In genomic region chr3:72887378-72887722, GRCh38 we compare ENCODE assay signal across 8 cellular contexts. TPM values are rescaled to one million over a fixed set of nuclear protein-coding genes. Genes with fewer than 3 reads are reported as not detected.
DNase-seq lines count a peak whose midpoint lies in the region; ATAC-seq and TF ChIP-seq lines count a peak whose summit lies in the region.

No MANE protein-coding gene starts in this region.

- H3K27ac Mint-ChIP-seq in naive B cell: peak overlapping the region in 1 of 6 donors; percentile 2

- peaks cover 66 to 71% (median 70%) of the 10 kb centered on the region in 3 donors for H3K27me3 Mint-ChIP-seq in naive B cell

- no peaks in the 10 kb centered on the region for H3K36me3 ChIP-seq in KMS-11 (ENCODE audit: insufficient read depth)

- no peaks in the 10 kb centered on the region; the same call in 1 of the 2 replicates for H3K27me3 ChIP-seq in KMS-11 (ENCODE audit: insufficient read depth, low read depth)

- peaks cover 4 to 15% (median 10%) of the 10 kb centered on the region in 7 donors for H3K9me3 Mint-ChIP-seq in naive B cell

- peaks cover 0 to 7% of the 10 kb centered on the region in 2 donors for H3K36me3 Mint-ChIP-seq in naive B cell

- no peaks in the 10 kb centered on the region for H3K4me1 ChIP-seq in KMS-11 (ENCODE audit: low read depth, poor library complexity, severe bottlenecking)

- H3K4me3 ChIP-seq in AG10803 (ENCODE audit: low read length): peak overlapping the region; percentile 67
- H3K4me3 ChIP-seq in KMS-11 (IDR thresholded peaks at IDR 0.05; ENCODE audit: insufficient read depth, low read depth, low read length): no peak overlapping the region
- peak overlapping the region; percentile 72 for H3K4me3 ChIP-seq in choroid plexus epithelial cell (ENCODE audit: low read depth, low read length)

- H3K4me1 Mint-ChIP-seq in naive B cell: peaks cover 8 to 10% (median 9%) of the 10 kb centered on the region in 3 donors

- DNase-seq in AG10803 (ENCODE audit: low read depth) (no peak), choroid plexus epithelial cell (ENCODE audit: low read depth) (peak; percentile 26), naive B cell (no peak), KBM-7 (no peak)

- H3K9ac ChIP-seq in KMS-11: no peak overlapping the region

- H3K4me3 Mint-ChIP-seq in naive B cell: peak overlapping the region; percentile 68 to 89 (median 80)

- no peak for TF ChIP-seq CTCF in AG10803 (conservative IDR thresholded peaks at IDR 0.05; ENCODE audit: low read length)
- no peak for TF ChIP-seq CTCF in KMS-11 (conservative IDR thresholded peaks at IDR 0.05; ENCODE audit: low read depth, low read length)
- TF ChIP-seq CTCF in choroid plexus epithelial cell (conservative IDR thresholded peaks at IDR 0.05; ENCODE audit: low read depth, low read length): no peak

- no peaks in the 10 kb centered on the region for H3K79me2 ChIP-seq in KMS-11 (ENCODE audit: insufficient read depth, low read depth)

- in situ Hi-C loops in KBM-7 (cut with MboI; ENCODE audit: low pct_unique_long_range_greater_than_20kb, low sequenced_read_pairs): no loop called here

- peak overlapping the region; percentile 31; the same call in 1 of the 2 replicates for H2AFZ ChIP-seq in KMS-11 (ENCODE audit: low read depth)

- H4K20me1 ChIP-seq in KMS-11 (ENCODE audit: insufficient read depth): no peaks in the 10 kb centered on the region

- peak overlapping the region; percentile 46; the same call in 1 of the 2 replicates for H3K4me2 ChIP-seq in KMS-11

- no peak overlapping the region for H3K27ac ChIP-seq in KMS-11

- ATAC-seq in naive B cell (ENCODE audit: low read depth in 2 of 2) (no peak), GM21515 (IDR thresholded peaks at IDR 0.05; ENCODE audit: unreplicated experiment) (no peak), GM19395 (IDR thresholded peaks at IDR 0.05; ENCODE audit: unreplicated experiment) (no peak), HG03045 (IDR thresholded peaks at IDR 0.05; ENCODE audit: unreplicated experiment) (no peak)

RNA-seq across cellular contexts. Expression of gene GXYLT2, which starts 0.5 kb away (rescaled TPM):
- not detected for polyA plus RNA-seq in naive B cell (ENCODE audit: low read depth in 6 of 6)

RNA-seq across cellular contexts. Expression of gene SHQ1, which starts 39.1 kb away (rescaled TPM):
- polyA plus RNA-seq in naive B cell (ENCODE audit: low read depth in 6 of 6): 10 to 100 TPM in 5 of 6 donors, 1 to 10 TPM in 1; 9.6 to 19.4 (median 14.6) TPM
